33 cellular contexts compared by ENCODE assay signal in the genomic region with DNA sequence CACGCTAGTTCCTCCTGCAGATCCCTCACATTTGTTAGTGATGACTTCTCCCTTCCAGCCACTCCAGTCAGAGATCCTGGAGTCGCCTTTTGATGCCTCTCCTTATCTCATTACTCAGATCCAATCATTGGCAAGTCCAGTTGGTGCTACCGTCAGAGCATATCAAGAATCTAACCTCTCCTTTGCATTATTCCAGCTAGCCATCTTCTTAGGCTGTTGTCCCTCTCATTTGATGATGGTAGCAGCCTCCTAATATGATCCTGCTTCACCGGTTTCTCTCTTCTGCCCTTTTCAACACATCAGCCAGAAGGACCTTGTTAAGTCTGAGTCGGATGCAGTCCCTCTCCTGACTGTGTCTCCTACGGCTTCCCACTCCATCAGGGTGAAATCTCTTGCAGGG.
A peak's percentile ranks its signal among the peaks of the same experiment; 100 is the strongest.
DNase-seq lines count a peak whose midpoint lies in the region; ATAC-seq, FAIRE-seq and TF ChIP-seq lines count a peak whose summit lies in the region.
"Had no signal": no experiment of that assay in that cellular context is flagged by ENCODE, and none has a peak within 500 bp of the region (broad histone marks: within the 10 kb centered on the region; RNA-seq: fewer than 3 reads in every experiment).

No MANE protein-coding gene starts in this region.

- no peak overlapping the region for H2BK12ac ChIP-seq in H1 (ENCODE audit: low read depth, low read length)
- no peak overlapping the region for H2BK12ac ChIP-seq in trophoblast cell (ENCODE audit: low read length)

- no peak for TF ChIP-seq POLR2A in H1 (IDR thresholded peaks at IDR 0.05; ENCODE audit: control extremely low read depth in 1 of 2, low read depth in 2 of 2, low read length in 2 of 2)

- POLR2A ChIA-PET in H1 (lab: Charles Lee; ENCODE audit: partially characterized antibody), result no interaction called here

- H2BK5ac ChIP-seq in H1 (ENCODE audit: low read depth, low read length) (no peak overlapping the region), trophoblast cell (ENCODE audit: low read depth, low read length, poor library complexity) (no peak overlapping the region)

- no peaks in the 10 kb centered on the region for H3K4me1 ChIP-seq in H1 (replicated peaks in 1 of 4; ENCODE audit: control insufficient read depth in 3 of 4, insufficient read depth in 4 of 4, low read length in 3 of 4)
- peaks cover 7% of the 10 kb centered on the region for H3K4me1 ChIP-seq in keratinocyte (ENCODE audit: control insufficient read depth, extremely low read depth, insufficient read depth, low read length)
- no peaks in the 10 kb centered on the region for H3K4me1 ChIP-seq in trophoblast cell (ENCODE audit: control insufficient read depth in 1 of 2, insufficient read depth in 2 of 2, low read length in 2 of 2)
- H3K4me1 ChIP-seq: A549; BE2C; BLaER1; BLaER1 treated with 17β-estradiol and CSF1 and Interleukin-3, amounts not matched to agents 10 nM and 100 nM; Caco-2 had no signal

- no peak for TF ChIP-seq EP300 in H1 (IDR thresholded peaks at IDR 0.05; ENCODE audit: borderline replicate concordance in 1 of 2, low read depth in 2 of 2, low read length in 2 of 2)

- H2AFZ ChIP-seq in H1 (ENCODE audit: low read length), result 0 out of 2 replicates have a peak overlapping the region, but pooled peaks have one; percentile 2
- H2AFZ ChIP-seq in keratinocyte (ENCODE audit: control insufficient read depth, low read length), result peak overlapping the region; percentile 13
- H2AFZ ChIP-seq in trophoblast cell (ENCODE audit: insufficient read depth, low read length, poor library complexity), result no peak overlapping the region

- H4K91ac ChIP-seq in H1 (replicated peaks; ENCODE audit: insufficient read length, low read length) (no peak overlapping the region), trophoblast cell (ENCODE audit: low read depth, low read length) (no peak overlapping the region)

- H3K23ac ChIP-seq in H1 (ENCODE audit: insufficient read length), result no peak overlapping the region
- H3K23ac ChIP-seq in trophoblast cell (ENCODE audit: low read length), result no peak overlapping the region

- no peaks in the 10 kb centered on the region for H3K79me2 ChIP-seq in H1 (ENCODE audit: control insufficient read depth in 1 of 2, insufficient read depth in 2 of 2, low read length in 2 of 2)
- H3K79me2 ChIP-seq in keratinocyte (ENCODE audit: control insufficient read depth, insufficient read depth, low read length), result no peaks in the 10 kb centered on the region
- no peaks in the 10 kb centered on the region for H3K79me2 ChIP-seq in trophoblast cell (ENCODE audit: control insufficient read depth, insufficient read depth, low read length, poor library complexity)

- no peak overlapping the region for H3K14ac ChIP-seq in H1 (ENCODE audit: insufficient read length)
- no peak overlapping the region for H3K14ac ChIP-seq in trophoblast cell (ENCODE audit: low read length)

- H3K18ac ChIP-seq in H1 (ENCODE audit: extremely low read depth, low read length) (no peak overlapping the region), trophoblast cell (ENCODE audit: low read length) (no peak overlapping the region)

- no peak overlapping the region for H3K9ac ChIP-seq in H1 (replicated peaks in 1 of 4; ENCODE audit: extremely low read depth in 1 of 4, low read depth in 3 of 4, low read length in 3 of 4)
- no peak overlapping the region for H3K9ac ChIP-seq in keratinocyte (ENCODE audit: control insufficient read depth, extremely low read depth, insufficient read depth, low read length)
- no peak overlapping the region for H3K9ac ChIP-seq in trophoblast cell (ENCODE audit: low read length)
- H3K9ac ChIP-seq: BLaER1; BLaER1 treated with 17β-estradiol and CSF1 and Interleukin-3, amounts not matched to agents 10 nM and 100 nM had no signal

- H3K4ac ChIP-seq in H1 (replicated peaks; ENCODE audit: insufficient read length, low read depth, low read length) (no peak overlapping the region), trophoblast cell (ENCODE audit: low read depth, low read length) (no peak overlapping the region)

- H3K9me3 ChIP-seq in H1 (ENCODE audit: insufficient read depth in 2 of 2, low read depth in 1 of 2, low read length in 1 of 2) (peaks cover 5 to 8% of the 10 kb centered on the region in 2 experiments; a peak in 2 of 4 replicates), keratinocyte (ENCODE audit: control insufficient read depth, low read depth, low read length) (no peaks in the 10 kb centered on the region), trophoblast cell (ENCODE audit: insufficient read depth, low read depth, low read length) (no peaks in the 10 kb centered on the region)
- H3K9me3 ChIP-seq: A549; BE2C; BLaER1; BLaER1 treated with 17β-estradiol and CSF1 and Interleukin-3, amounts not matched to agents 10 nM and 100 nM; Caco-2 had no signal

- H3K27ac ChIP-seq in H1 (ENCODE audit: low read depth, low read length) (no peak overlapping the region), keratinocyte (ENCODE audit: control insufficient read depth, insufficient read depth, low read length) (no peak overlapping the region), trophoblast cell (ENCODE audit: low read depth, low read length) (no peak overlapping the region)
- H3K27ac ChIP-seq: 22Rv1; A549; BLaER1; BLaER1 treated with 17β-estradiol and CSF1 and Interleukin-3, amounts not matched to agents 10 nM and 100 nM; C4-2B had no signal

- 81% methylated on average over 6 of the region's 6 CpGs; no CpG with 5 or more reads in 1 of the 2 experiments for WGBS in H1 (ENCODE audit: extremely low coverage in 1 of 2, insufficient coverage in 1 of 2, insufficient read length in 1 of 2, insufficient replicate concordance in 2 of 2, low coverage in 1 of 2, low lambda C conversion rate in 2 of 2, missing lambda C conversion rate in 1 of 2), 2 experiments
- no CpG with 5 or more reads among the region's 6 CpGs for WGBS in trophoblast cell (ENCODE audit: extremely low coverage, insufficient coverage, insufficient read length)

- DNase-seq in H1 (ENCODE audit: low read depth in 1 of 2, low spot score in 2 of 2) (no peak), keratinocyte (ENCODE audit: low read depth, low spot score) (no peak), trophoblast cell (peak; percentile 54 to 74)
- DNase-seq in activated CD4-positive, alpha-beta T cell treated with anti-CD3 and anti-CD28 coated beads for 4 hours, result no peak
- no peak for DNase-seq in activated CD4-positive, CD25-positive, alpha-beta regulatory T cell treated with anti-CD3 and anti-CD28 coated beads, Interleukin-2, amount 50 U/mL, for 72 hours
- DNase-seq: 8988T; ACHN; AML-193; BE2C; C1 segment of cervical spinal cord; Caco-2; Calu3; CD4-positive, alpha-beta memory T cell; CD4-positive, alpha-beta T cell; CD4-positive, CD25-positive, alpha-beta regulatory T cell; CD8-positive, alpha-beta memory T cell; CD8-positive, alpha-beta T cell; COR-L47; DMS 273 treated with DMSO at 0.1 percent for 48 hours; DMS153; DMS53; DMS79; DMS79 treated with DMSO at 0.1 percent for 48 hours; DND-41; EL had no signal

- H4K20me1 ChIP-seq in H1 (replicated peaks in 1 of 2; ENCODE audit: control insufficient read depth in 1 of 2, insufficient read depth in 2 of 2, low read length in 2 of 2) (no peaks in the 10 kb centered on the region), keratinocyte (ENCODE audit: control insufficient read depth, extremely low read depth, insufficient read depth, low read length) (no peaks in the 10 kb centered on the region)
- H4K20me1 ChIP-seq: BLaER1 had no signal

- H2AK5ac ChIP-seq in H1 (ENCODE audit: low read depth, low read length) (no peak overlapping the region), trophoblast cell (ENCODE audit: low read length) (no peak overlapping the region)

- no peak for TF ChIP-seq RAD21 in H1 (IDR thresholded peaks at IDR 0.05 in 1 of 2, conservative IDR thresholded peaks at IDR 0.05 in 1 of 2; ENCODE audit: low read depth in 2 of 2, low read length in 2 of 2)

- no peak for ATAC-seq in GM18861 (IDR thresholded peaks at IDR 0.05; ENCODE audit: unreplicated experiment)
- ATAC-seq: A549; CD8-positive, alpha-beta T cell had no signal

- CTCF ChIA-PET in H1 (lab: Charles Lee; ENCODE audit: partially characterized antibody), result interaction anchor here (1.1 kb wide), 1 partner anchor 8 kb away, joined by 5 read pairs; no protein-coding TSS in a partner anchor

- dilution Hi-C loops in keratinocyte (cut with MboI; ENCODE audit: extremely low pct_ligation_motif_present, low sequenced_read_pairs), result no loop called here

- no peaks in the 10 kb centered on the region for H3K9me1 ChIP-seq in keratinocyte (ENCODE audit: control insufficient read depth, extremely low read depth, insufficient read depth, low read length)

- H3K36me3 ChIP-seq in H1 (ENCODE audit: control insufficient read depth in 2 of 4, insufficient read depth in 4 of 4, low read length in 3 of 4), result no peaks in the 10 kb centered on the region
- no peaks in the 10 kb centered on the region for H3K36me3 ChIP-seq in keratinocyte (ENCODE audit: control insufficient read depth in 2 of 2, extremely low read depth in 1 of 2, insufficient read depth in 2 of 2, low read length in 2 of 2)
- no peaks in the 10 kb centered on the region for H3K36me3 ChIP-seq in trophoblast cell (ENCODE audit: control insufficient read depth in 1 of 2, insufficient read depth in 2 of 2, low read length in 2 of 2)
- H3K36me3 ChIP-seq: BE2C; BLaER1; BLaER1 treated with 17β-estradiol and CSF1 and Interleukin-3, amounts not matched to agents 10 nM and 100 nM had no signal

- no peaks in the 10 kb centered on the region for H3K23me2 ChIP-seq in H1 (ENCODE audit: low read depth, low read length)

- TF ChIP-seq CTCF in H1 (IDR thresholded peaks at IDR 0.05; ENCODE audit: control extremely low read depth in 1 of 3, insufficient read depth in 1 of 3, low read depth in 1 of 3, low read length in 3 of 3), result no peak
- no peak for TF ChIP-seq CTCF in keratinocyte (optimal IDR thresholded peaks at IDR 0.05 in 1 of 3, IDR thresholded peaks at IDR 0.05 in 1 of 3, conservative IDR thresholded peaks at IDR 0.05 in 1 of 3; ENCODE audit: extremely low read depth in 1 of 3, insufficient read depth in 2 of 3, low read length in 3 of 3)

- H4K5ac ChIP-seq in H1 (ENCODE audit: insufficient read length, low read depth, low read length), result no peak overlapping the region

- no peak overlapping the region for H2BK15ac ChIP-seq in H1 (ENCODE audit: low read length)

- H3K4me2 ChIP-seq in H1 (ENCODE audit: insufficient read depth in 1 of 2, low read depth in 2 of 2, low read length in 2 of 2) (no peak overlapping the region), keratinocyte (ENCODE audit: control insufficient read depth, extremely low read depth, insufficient read depth, low read depth, low read length) (no peak overlapping the region), trophoblast cell (ENCODE audit: low read length) (no peak overlapping the region)
- H3K4me2 ChIP-seq: A549; BLaER1; BLaER1 treated with 17β-estradiol and CSF1 and Interleukin-3, amounts not matched to agents 10 nM and 100 nM had no signal

- H3K27me3 ChIP-seq in H1 (replicated peaks in 1 of 4; ENCODE audit: control insufficient read depth in 3 of 4, extremely low read depth in 1 of 4, insufficient read depth in 3 of 4, low read length in 3 of 4) (no peaks in the 10 kb centered on the region), keratinocyte (ENCODE audit: control insufficient read depth, extremely low read depth, insufficient read depth, low read length) (peaks cover 9% of the 10 kb centered on the region), trophoblast cell (ENCODE audit: insufficient read depth, low read length) (no peaks in the 10 kb centered on the region)
- H3K27me3 ChIP-seq: BE2C; BLaER1; BLaER1 treated with 17β-estradiol and CSF1 and Interleukin-3, amounts not matched to agents 10 nM and 100 nM had no signal

- H2BK120ac ChIP-seq in H1 (replicated peaks; ENCODE audit: low read depth, low read length) (no peak overlapping the region), trophoblast cell (ENCODE audit: insufficient read depth, low read length, poor library complexity) (no peak overlapping the region)

- H4K8ac ChIP-seq in H1 (ENCODE audit: extremely low read depth, insufficient read depth, low read length) (no peak overlapping the region), trophoblast cell (ENCODE audit: low read depth, low read length) (no peak overlapping the region)

- H3K4me3 ChIP-seq in H1 (ENCODE audit: extremely low read depth in 1 of 4, insufficient read depth in 2 of 4, low read depth in 3 of 4, low read length in 4 of 4) (no peak overlapping the region), keratinocyte (ENCODE audit: control insufficient read depth in 2 of 3, extremely low read depth in 1 of 3, insufficient read depth in 2 of 3, low read depth in 1 of 3, low read length in 3 of 3) (no peak overlapping the region), trophoblast cell (ENCODE audit: low read depth, low read length) (no peak overlapping the region)
- H3K4me3 ChIP-seq: A549; BLaER1; BLaER1 treated with 17β-estradiol and CSF1 and Interleukin-3, amounts not matched to agents 10 nM and 100 nM had no signal

- H3K56ac ChIP-seq in H1 (replicated peaks; ENCODE audit: insufficient read length, low read depth, low read length), result no peak overlapping the region

- no peak overlapping the region for H2BK20ac ChIP-seq in H1 (ENCODE audit: low read length)

- no peaks in the 10 kb centered on the region for H3K79me1 ChIP-seq in H1 (ENCODE audit: low read depth, low read length)
- no peaks in the 10 kb centered on the region for H3K79me1 ChIP-seq in trophoblast cell (ENCODE audit: low read length)

- no peak overlapping the region for H4K12ac ChIP-seq in trophoblast cell (ENCODE audit: low read depth, low read length)

- FAIRE-seq in H1 (lab: Jason Lieb, UNC) (no peak), keratinocyte (lab: Jason Lieb, UNC) (peak; percentile 20)
- FAIRE-seq: A204.1, A549, D721Med had no signal

Comparison
In these comparisons a context has a peak if more than half of its experiments do, and no peak if none do; other contexts are left out.
1. DNase-seq: peak in trophoblast cell (2 of 2); none in H1 (0 of 2), keratinocyte (single experiment), activated CD4-positive, alpha-beta T cell treated with anti-CD3 and anti-CD28 coated beads for 4 hours (0 of 2) and activated CD4-positive, CD25-positive, alpha-beta regulatory T cell treated with anti-CD3 and anti-CD28 coated beads, Interleukin-2, amount 50 U/mL, for 72 hours (single experiment).